8 cellular contexts compared by ENCODE assay signal in the genomic region with DNA sequence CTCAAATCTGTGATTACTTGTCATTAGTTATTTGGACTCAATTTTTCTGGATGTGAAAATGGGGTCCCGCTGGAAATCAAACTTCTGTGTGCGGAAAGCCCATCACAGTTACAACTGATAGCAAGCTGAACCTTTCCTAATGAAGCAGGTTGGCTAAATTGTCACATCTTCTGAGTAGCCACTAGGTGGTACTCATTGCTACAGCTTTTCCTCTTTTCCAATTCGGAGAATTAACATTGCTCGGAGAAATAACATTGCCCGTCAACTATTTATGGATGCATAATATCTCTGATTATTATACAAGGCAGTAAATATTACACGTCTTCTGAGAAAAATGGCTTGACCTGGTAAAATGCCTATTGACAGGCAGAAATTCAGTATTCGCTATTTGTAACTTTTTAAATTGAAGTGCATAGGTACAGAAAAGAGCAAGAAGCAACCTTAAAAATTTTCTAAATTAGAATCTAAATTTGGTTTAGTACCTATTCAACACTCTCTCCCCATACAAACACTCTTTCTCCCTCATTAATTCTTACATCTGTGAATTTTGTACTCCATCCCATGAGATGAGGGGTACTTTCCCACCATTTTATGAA. TPM values are rescaled to one million over a fixed set of nuclear protein-coding genes. Genes with fewer than 3 reads are reported as not detected.
DNase-seq lines count a peak whose midpoint lies in the region; ATAC-seq and TF ChIP-seq lines count a peak whose summit lies in the region.

No MANE protein-coding gene starts in this region.

- H3K4me1 Mint-ChIP-seq in CD14-positive monocyte = no peaks in the 10 kb centered on the region

- DNase-seq in CD14-positive monocyte (ENCODE audit: low spot score) (no peak), HEK293T (ENCODE audit: extremely low spot score) (peak; percentile 71), RWPE1 (ENCODE audit: low spot score) (peak; percentile 62), foreskin fibroblast (peak; percentile 14 to 56), testis (no peak), cerebellar nuclear complex (lab: John Stamatoyannopoulos, UW) (no peak), NCI-H187 treated with DMSO at 0.1 percent for 48 hours (lab: John Stamatoyannopoulos, UW) (no peak)

- no peak for TF ChIP-seq POLR2A in testis (IDR thresholded peaks at IDR 0.05)

- CTCF ChIA-PET in HEK293T (lab: Yijun Ruan, JAX) = interaction anchor here (0.6 to 0.9 kb wide), 7 partner anchors 11 to 230 kb away, joined by 3 to 4 read pairs (median 3); no protein-coding TSS in a partner anchor
- CTCF ChIA-PET in RWPE1 (lab: Yijun Ruan, JAX) = interaction anchor here (0.6 to 1.1 kb wide), 11 partner anchors 9 to 215 kb away, joined by 3 to 8 read pairs (median 4); no protein-coding TSS in a partner anchor

- ATAC-seq in HG03342 (IDR thresholded peaks at IDR 0.05; ENCODE audit: unreplicated experiment) = no peak

- no peaks in the 10 kb centered on the region for H3K27me3 ChIP-seq in testis

- peaks cover 0 to 7% (median 6%) of the 10 kb centered on the region in 7 donors for H3K9me3 Mint-ChIP-seq in CD14-positive monocyte

- TF ChIP-seq CTCF in CD14-positive monocyte (IDR thresholded peaks at IDR 0.05) = peak; percentile 79
- TF ChIP-seq CTCF in RWPE1 (conservative IDR thresholded peaks at IDR 0.05; ENCODE audit: low read depth) = peak; percentile 76
- TF ChIP-seq CTCF in foreskin fibroblast (IDR thresholded peaks at IDR 0.05; ENCODE audit: low read depth, low read length) = peak; percentile 64
- TF ChIP-seq CTCF in testis (IDR thresholded peaks at IDR 0.05) = peak; percentile 28 to 58 (median 56)

- H3K4me3 ChIP-seq in foreskin fibroblast (ENCODE audit: low read depth in 1 of 2, low read length in 2 of 2) (no peak overlapping the region), testis (no peak overlapping the region)

- H3K4me3 Mint-ChIP-seq in CD14-positive monocyte = peak overlapping the region in 1 of 2 donors; percentile 27

- intact Hi-C loops in CD14-positive monocyte (cut with micrococcal nuclease) = loop anchor here in 1 of 2 donors (10.0 kb wide), 1 partner anchor 131 kb away; no protein-coding TSS in a partner anchor
- intact Hi-C loops in testis (cut with DNase I; ENCODE audit: low total_unique reads) = no loop called here

- 37 to 41% methylated on average over 7 of the region's 7 CpGs for WGBS in testis, 2 donors

- no peaks in the 10 kb centered on the region for H3K4me1 ChIP-seq in testis

- H3K27me3 Mint-ChIP-seq in CD14-positive monocyte (ENCODE audit: low read depth in 3 of 3) = peaks cover 12 to 32% (median 18%) of the 10 kb centered on the region in 3 donors

- no peak overlapping the region for H3K27ac ChIP-seq in RWPE1
- H3K27ac ChIP-seq in testis = no peak overlapping the region

- POLR2A ChIA-PET in HEK293T (lab: Yijun Ruan, JAX) (no interaction called here), RWPE1 (lab: Yijun Ruan, JAX; ENCODE audit: low non-redundant PET) (no interaction called here)

- no peaks in the 10 kb centered on the region for H3K9me3 ChIP-seq in testis

- H3K36me3 Mint-ChIP-seq in CD14-positive monocyte = no peaks in the 10 kb centered on the region

- no peak overlapping the region for H3K27ac Mint-ChIP-seq in CD14-positive monocyte

- no peaks in the 10 kb centered on the region for H3K36me3 ChIP-seq in testis (ENCODE audit: low read depth, missing control alignments)

TF ChIP-seq in HEK293T, 16 proteins besides CTCF, POLR2A, EP300 and RAD21:
- TF ChIP-seq LEF1 (IDR thresholded peaks at IDR 0.05; ENCODE audit: borderline replicate concordance) (no peak), TARDBP (IDR thresholded peaks at IDR 0.05) (no peak)

RNA-seq across cellular contexts. Expression of a gene that starts 17.3 kb away (rescaled TPM):
- 100 to 1,000 TPM; 111 to 142 TPM for polyA plus RNA-seq in CD14-positive monocyte
- 10 to 100 TPM; 23.3 to 35.5 TPM for total RNA-seq in testis
- 49.2 TPM for polyA plus RNA-seq in testis (ENCODE audit: insufficient read depth, low read depth, low replicate concordance)

RNA-seq across cellular contexts. Expression of a gene that starts 26.2 kb away (rescaled TPM):
- 1 to 10 TPM in 1 of 2 donors, not detected in 1; 1.5 TPM for polyA plus RNA-seq in CD14-positive monocyte
- total RNA-seq in testis = 1 to 10 TPM in 1 of 2 donors, under 1 TPM in 1; 0.99 to 1.6 TPM
- 4.7 TPM for polyA plus RNA-seq in testis (ENCODE audit: insufficient read depth, low read depth, low replicate concordance)

RNA-seq across cellular contexts. Expression of a gene that starts 36.4 kb away (rescaled TPM):
- polyA plus RNA-seq in CD14-positive monocyte (10 to 100 TPM; 22.2 to 29.3 TPM), testis (ENCODE audit: insufficient read depth, low read depth, low replicate concordance) (34.8 TPM)
- 10 to 100 TPM; 27.0 to 32.9 TPM for total RNA-seq in testis

RNA-seq across cellular contexts. Expression of a gene that starts 43.2 kb away (rescaled TPM):
- polyA plus RNA-seq in CD14-positive monocyte (1 to 10 TPM; 1.0 to 3.4 TPM), testis (ENCODE audit: insufficient read depth, low read depth, low replicate concordance) (121 TPM)
- total RNA-seq in testis = 100 to 1,000 TPM; 147 to 196 TPM

Comparison
In these comparisons a context has a peak if more than half of its experiments do, and no peak if none do; other contexts are left out.
1. DNase-seq: peak in HEK293T (single experiment), RWPE1 (single experiment) and foreskin fibroblast (2 of 2); none in CD14-positive monocyte (single experiment), testis (single experiment), cerebellar nuclear complex (0 of 2) and NCI-H187 treated with DMSO at 0.1 percent for 48 hours (single experiment).
2. Peak in every context shown above with its lines, with median percentiles within 50 percentile points of each other: CTCF ChIP-seq.